Comparison of ENCODE assay signal across 1 cellular context in genomic region chr11:65180877-65181568, GRCh38.
TF ChIP-seq lines count a peak whose summit lies in the region.

No MANE protein-coding gene starts in this region.

TF ChIP-seq in K562, 482 proteins besides CTCF, POLR2A, EP300 and RAD21 (continued from another document and continues in another):
- TF ChIP-seq, protein P1, sequence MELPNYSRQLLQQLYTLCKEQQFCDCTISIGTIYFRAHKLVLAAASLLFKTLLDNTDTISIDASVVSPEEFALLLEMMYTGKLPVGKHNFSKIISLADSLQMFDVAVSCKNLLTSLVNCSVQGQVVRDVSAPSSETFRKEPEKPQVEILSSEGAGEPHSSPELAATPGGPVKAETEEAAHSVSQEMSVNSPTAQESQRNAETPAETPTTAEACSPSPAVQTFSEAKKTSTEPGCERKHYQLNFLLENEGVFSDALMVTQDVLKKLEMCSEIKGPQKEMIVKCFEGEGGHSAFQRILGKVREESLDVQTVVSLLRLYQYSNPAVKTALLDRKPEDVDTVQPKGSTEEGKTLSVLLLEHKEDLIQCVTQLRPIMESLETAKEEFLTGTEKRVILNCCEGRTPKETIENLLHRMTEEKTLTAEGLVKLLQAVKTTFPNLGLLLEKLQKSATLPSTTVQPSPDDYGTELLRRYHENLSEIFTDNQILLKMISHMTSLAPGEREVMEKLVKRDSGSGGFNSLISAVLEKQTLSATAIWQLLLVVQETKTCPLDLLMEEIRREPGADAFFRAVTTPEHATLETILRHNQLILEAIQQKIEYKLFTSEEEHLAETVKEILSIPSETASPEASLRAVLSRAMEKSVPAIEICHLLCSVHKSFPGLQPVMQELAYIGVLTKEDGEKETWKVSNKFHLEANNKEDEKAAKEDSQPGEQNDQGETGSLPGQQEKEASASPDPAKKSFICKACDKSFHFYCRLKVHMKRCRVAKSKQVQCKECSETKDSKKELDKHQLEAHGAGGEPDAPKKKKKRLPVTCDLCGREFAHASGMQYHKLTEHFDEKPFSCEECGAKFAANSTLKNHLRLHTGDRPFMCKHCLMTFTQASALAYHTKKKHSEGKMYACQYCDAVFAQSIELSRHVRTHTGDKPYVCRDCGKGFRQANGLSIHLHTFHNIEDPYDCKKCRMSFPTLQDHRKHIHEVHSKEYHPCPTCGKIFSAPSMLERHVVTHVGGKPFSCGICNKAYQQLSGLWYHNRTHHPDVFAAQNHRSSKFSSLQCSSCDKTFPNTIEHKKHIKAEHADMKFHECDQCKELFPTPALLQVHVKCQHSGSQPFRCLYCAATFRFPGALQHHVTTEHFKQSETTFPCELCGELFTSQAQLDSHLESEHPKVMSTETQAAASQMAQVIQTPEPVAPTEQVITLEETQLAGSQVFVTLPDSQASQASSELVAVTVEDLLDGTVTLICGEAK (IDR thresholded peaks at IDR 0.05), result 0 out of 2 replicates have a peak, but pooled peaks have one; percentile 31
- TF ChIP-seq, protein P1 (CRISPR knock-in tag; IDR thresholded peaks at IDR 0.05), result no peak
- peak; percentile 59 for TF ChIP-seq NKRF (IDR thresholded peaks at IDR 0.05; ENCODE audit: borderline replicate concordance)
- peak; percentile 19; the same call in 1 of the 2 replicates for TF ChIP-seq SIN3B (IDR thresholded peaks at IDR 0.05; ENCODE audit: low read depth)
- no peak for TF ChIP-seq POLR2AphosphoS5 (IDR thresholded peaks at IDR 0.05; ENCODE audit: control insufficient read depth, insufficient read depth, low read depth, low read length)
- peak; percentile 58; the same call in 1 of the 2 replicates for TF ChIP-seq HDAC2 (IDR thresholded peaks at IDR 0.05)
- TF ChIP-seq KLF10 (CRISPR knock-in tag; IDR thresholded peaks at IDR 0.05), result no peak
- no peak for TF ChIP-seq PTRF (tag; IDR thresholded peaks at IDR 0.05)
- TF ChIP-seq SFPQ (IDR thresholded peaks at IDR 0.05; ENCODE audit: low read depth, low read length), result no peak
- TF ChIP-seq TAF9B (IDR thresholded peaks at IDR 0.05; ENCODE audit: partially characterized antibody), result no peak
- TF ChIP-seq BCL6 (CRISPR knock-in tag; IDR thresholded peaks at IDR 0.05), result no peak
- TF ChIP-seq ZNF134 (CRISPR knock-in tag; conservative IDR thresholded peaks at IDR 0.05), result no peak
- TF ChIP-seq GATA2 (CRISPR knock-in tag; IDR thresholded peaks at IDR 0.05), result no peak
- peak in 1 of 2 experiments; percentile 51; a peak in 1 of 4 replicates for TF ChIP-seq SRF (CRISPR knock-in tag; IDR thresholded peaks at IDR 0.05)
- TF ChIP-seq SAP30 (IDR thresholded peaks at IDR 0.05; ENCODE audit: borderline replicate concordance, insufficient read depth, low read depth, low read length, poor library complexity, severe bottlenecking), result peak; percentile 49
- no peak for TF ChIP-seq FIP1L1 (IDR thresholded peaks at IDR 0.05; ENCODE audit: low read depth, low read length, poor library complexity, severe bottlenecking)
- peak; percentile 48 for TF ChIP-seq RBBP5 (IDR thresholded peaks at IDR 0.05; ENCODE audit: borderline replicate concordance, insufficient read depth, low read length, poor library complexity, severe bottlenecking)
- peak; percentile 57; the same call in 1 of the 2 replicates for TF ChIP-seq PHF8 (IDR thresholded peaks at IDR 0.05; ENCODE audit: borderline replicate concordance, low read length)
- peak in 1 of 2 experiments; percentile 84 for TF ChIP-seq MAZ (CRISPR knock-in tag; conservative IDR thresholded peaks at IDR 0.05 in 1 of 2, IDR thresholded peaks at IDR 0.05 in 1 of 2)
- no peak for TF ChIP-seq ZNF316 (IDR thresholded peaks at IDR 0.05)
- no peak for TF ChIP-seq CHAMP1 (IDR thresholded peaks at IDR 0.05)
- no peak for TF ChIP-seq MTA1 (IDR thresholded peaks at IDR 0.05; ENCODE audit: borderline replicate concordance)
- TF ChIP-seq, protein P2, sequence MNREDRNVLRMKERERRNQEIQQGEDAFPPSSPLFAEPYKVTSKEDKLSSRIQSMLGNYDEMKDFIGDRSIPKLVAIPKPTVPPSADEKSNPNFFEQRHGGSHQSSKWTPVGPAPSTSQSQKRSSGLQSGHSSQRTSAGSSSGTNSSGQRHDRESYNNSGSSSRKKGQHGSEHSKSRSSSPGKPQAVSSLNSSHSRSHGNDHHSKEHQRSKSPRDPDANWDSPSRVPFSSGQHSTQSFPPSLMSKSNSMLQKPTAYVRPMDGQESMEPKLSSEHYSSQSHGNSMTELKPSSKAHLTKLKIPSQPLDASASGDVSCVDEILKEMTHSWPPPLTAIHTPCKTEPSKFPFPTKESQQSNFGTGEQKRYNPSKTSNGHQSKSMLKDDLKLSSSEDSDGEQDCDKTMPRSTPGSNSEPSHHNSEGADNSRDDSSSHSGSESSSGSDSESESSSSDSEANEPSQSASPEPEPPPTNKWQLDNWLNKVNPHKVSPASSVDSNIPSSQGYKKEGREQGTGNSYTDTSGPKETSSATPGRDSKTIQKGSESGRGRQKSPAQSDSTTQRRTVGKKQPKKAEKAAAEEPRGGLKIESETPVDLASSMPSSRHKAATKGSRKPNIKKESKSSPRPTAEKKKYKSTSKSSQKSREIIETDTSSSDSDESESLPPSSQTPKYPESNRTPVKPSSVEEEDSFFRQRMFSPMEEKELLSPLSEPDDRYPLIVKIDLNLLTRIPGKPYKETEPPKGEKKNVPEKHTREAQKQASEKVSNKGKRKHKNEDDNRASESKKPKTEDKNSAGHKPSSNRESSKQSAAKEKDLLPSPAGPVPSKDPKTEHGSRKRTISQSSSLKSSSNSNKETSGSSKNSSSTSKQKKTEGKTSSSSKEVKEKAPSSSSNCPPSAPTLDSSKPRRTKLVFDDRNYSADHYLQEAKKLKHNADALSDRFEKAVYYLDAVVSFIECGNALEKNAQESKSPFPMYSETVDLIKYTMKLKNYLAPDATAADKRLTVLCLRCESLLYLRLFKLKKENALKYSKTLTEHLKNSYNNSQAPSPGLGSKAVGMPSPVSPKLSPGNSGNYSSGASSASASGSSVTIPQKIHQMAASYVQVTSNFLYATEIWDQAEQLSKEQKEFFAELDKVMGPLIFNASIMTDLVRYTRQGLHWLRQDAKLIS (CRISPR knock-in tag; IDR thresholded peaks at IDR 0.05), result no peak; the same call in 1 of the 2 replicates
- TF ChIP-seq ELF4 (CRISPR knock-in tag; IDR thresholded peaks at IDR 0.05), result no peak
- no peak for TF ChIP-seq PATZ1 (CRISPR knock-in tag; IDR thresholded peaks at IDR 0.05; ENCODE audit: borderline replicate concordance)
- TF ChIP-seq, protein P3, sequence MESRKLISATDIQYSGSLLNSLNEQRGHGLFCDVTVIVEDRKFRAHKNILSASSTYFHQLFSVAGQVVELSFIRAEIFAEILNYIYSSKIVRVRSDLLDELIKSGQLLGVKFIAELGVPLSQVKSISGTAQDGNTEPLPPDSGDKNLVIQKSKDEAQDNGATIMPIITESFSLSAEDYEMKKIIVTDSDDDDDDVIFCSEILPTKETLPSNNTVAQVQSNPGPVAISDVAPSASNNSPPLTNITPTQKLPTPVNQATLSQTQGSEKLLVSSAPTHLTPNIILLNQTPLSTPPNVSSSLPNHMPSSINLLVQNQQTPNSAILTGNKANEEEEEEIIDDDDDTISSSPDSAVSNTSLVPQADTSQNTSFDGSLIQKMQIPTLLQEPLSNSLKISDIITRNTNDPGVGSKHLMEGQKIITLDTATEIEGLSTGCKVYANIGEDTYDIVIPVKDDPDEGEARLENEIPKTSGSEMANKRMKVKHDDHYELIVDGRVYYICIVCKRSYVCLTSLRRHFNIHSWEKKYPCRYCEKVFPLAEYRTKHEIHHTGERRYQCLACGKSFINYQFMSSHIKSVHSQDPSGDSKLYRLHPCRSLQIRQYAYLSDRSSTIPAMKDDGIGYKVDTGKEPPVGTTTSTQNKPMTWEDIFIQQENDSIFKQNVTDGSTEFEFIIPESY (CRISPR knock-in tag; IDR thresholded peaks at IDR 0.05), result 0 out of 2 replicates have a peak, but pooled peaks have one; percentile 20
- peak; percentile 66; the same call in 1 of the 2 replicates for TF ChIP-seq ERF (CRISPR knock-in tag; IDR thresholded peaks at IDR 0.05)
- TF ChIP-seq ZZZ3 (IDR thresholded peaks at IDR 0.05), result no peak
